ENCODE assay signal across 19 cellular contexts in the genomic region with DNA sequence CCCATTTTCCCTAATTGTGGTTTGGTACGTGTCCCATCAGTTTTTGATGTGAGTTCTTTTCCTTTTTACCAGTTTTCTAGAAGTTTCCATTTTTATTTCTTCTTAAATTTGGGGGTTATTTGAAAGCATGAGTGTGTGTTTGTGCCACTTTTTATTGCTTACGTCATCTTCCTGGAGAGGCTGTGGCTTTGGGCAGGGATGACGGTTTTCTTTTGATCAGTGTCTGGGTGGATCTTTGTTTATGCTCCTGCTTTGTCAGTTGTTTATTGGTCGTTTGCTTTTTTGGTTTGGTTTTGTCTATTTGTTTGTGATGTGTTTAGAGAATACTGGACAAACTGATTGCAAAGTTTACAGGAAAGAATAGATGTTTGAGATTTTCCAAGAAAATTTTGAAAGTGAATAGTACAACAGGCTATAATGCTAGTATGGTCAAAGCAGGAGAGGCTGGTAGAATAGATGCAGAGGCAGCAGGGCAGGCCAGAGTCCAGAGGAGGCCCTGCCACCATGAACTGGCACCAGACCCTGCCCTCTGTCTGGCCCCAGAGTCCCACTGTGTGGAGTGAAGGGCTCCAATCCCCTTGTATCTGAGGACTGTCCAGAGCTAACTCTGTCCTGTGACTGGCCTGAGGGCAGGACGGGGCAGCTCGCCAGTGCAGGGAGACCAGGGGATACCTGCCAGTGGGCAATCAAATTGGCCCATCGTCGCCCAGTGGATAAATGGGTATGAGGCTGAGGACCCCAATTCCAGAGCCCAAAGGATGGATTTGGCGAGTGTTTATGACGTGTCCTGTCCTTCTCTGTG. TPM values are rescaled to one million over a fixed set of nuclear protein-coding genes. Genes with fewer than 3 reads are reported as not detected.
DNase-seq lines count a peak whose midpoint lies in the region; ATAC-seq, FAIRE-seq and TF ChIP-seq lines count a peak whose summit lies in the region.
"Had no signal": no experiment of that assay in that cellular context is flagged by ENCODE, and none has a peak within 500 bp of the region (broad histone marks: within the 10 kb centered on the region; RNA-seq: fewer than 3 reads in every experiment).

No MANE protein-coding gene starts in this region.

- TF ChIP-seq POLR2A in HepG2 (IDR thresholded peaks at IDR 0.05; ENCODE audit: insufficient read depth in 1 of 2, low read depth in 2 of 2, low read length in 2 of 2) (no peak), GM12892 (IDR thresholded peaks at IDR 0.05; ENCODE audit: low read depth, low read length) (no peak)

- CTCF ChIA-PET in HepG2 (lab: Yijun Ruan, JAX; ENCODE audit: low intra/inter-chr PET ratio, low total read pairs): no interaction called here

- intact Hi-C loops in HepG2 (cut with micrococcal nuclease; ENCODE audit: unreplicated experiment): no loop called here

- H3K79me2 ChIP-seq in HepG2 (ENCODE audit: insufficient read depth, low read length): no peaks in the 10 kb centered on the region
- H3K79me2 ChIP-seq in neural progenitor cell (ENCODE audit: low read depth): no peaks in the 10 kb centered on the region

- peak overlapping the region; percentile 14 for H3K27ac Mint-ChIP-seq in activated T-cell treated with anti-CD3 and anti-CD28 coated beads, Interleukin-2, amount 50 U/mL, for 24 hours
- H3K27ac Mint-ChIP-seq in T-helper 2 cell treated with Interferon-gamma antibody and Interleukin-4, amounts not matched to agents 5 μg/mL and 100 μg/mL, for 36 hours: peak overlapping the region; percentile 55
- no peak overlapping the region for H3K27ac Mint-ChIP-seq in neural progenitor cell

- H3F3A ChIP-seq in neural progenitor cell (ENCODE audit: low read depth): no peaks in the 10 kb centered on the region

- H2AFZ ChIP-seq in HepG2 (ENCODE audit: low read length): no peak overlapping the region
- no peak overlapping the region for H2AFZ ChIP-seq in neural progenitor cell (replicated peaks)

- H3K36me3 Mint-ChIP-seq in activated T-cell treated with anti-CD3 and anti-CD28 coated beads, Interleukin-2, amount 50 U/mL, for 24 hours (ENCODE audit: low read depth): no peaks in the 10 kb centered on the region
- no peaks in the 10 kb centered on the region for H3K36me3 Mint-ChIP-seq in T-helper 2 cell treated with Interferon-gamma antibody and Interleukin-4, amounts not matched to agents 5 μg/mL and 100 μg/mL, for 36 hours (ENCODE audit: low read depth)
- no peaks in the 10 kb centered on the region for H3K36me3 Mint-ChIP-seq in neural progenitor cell
- H3K36me3 Mint-ChIP-seq: IgD-negative memory B cell had no signal

- FAIRE-seq in HepG2 (lab: Jason Lieb, UNC) (no peak), GM12892 (lab: Jason Lieb, UNC) (no peak)
- FAIRE-seq: G401.6, GM12891 had no signal

- no peak overlapping the region for H3K9ac ChIP-seq in HepG2 (ENCODE audit: insufficient read depth, low read depth, low read length)
- H3K9ac ChIP-seq in neural progenitor cell: no peak overlapping the region

- no peak overlapping the region for H3K4me3 Mint-ChIP-seq in activated T-cell treated with anti-CD3 and anti-CD28 coated beads, Interleukin-2, amount 50 U/mL, for 24 hours
- peak overlapping the region; percentile 11 for H3K4me3 Mint-ChIP-seq in T-helper 2 cell treated with Interferon-gamma antibody and Interleukin-4, amounts not matched to agents 5 μg/mL and 100 μg/mL, for 36 hours
- H3K4me3 Mint-ChIP-seq in neural progenitor cell: no peak overlapping the region
- H3K4me3 Mint-ChIP-seq: IgD-negative memory B cell had no signal

- H3K4me2 ChIP-seq in HepG2 (ENCODE audit: low read depth, low read length) (no peak overlapping the region), neural progenitor cell (no peak overlapping the region)

- WGBS in HepG2 (ENCODE audit: low lambda C conversion rate): 35% methylated on average over 10 of the region's 10 CpGs

- peaks cover 10% of the 10 kb centered on the region for H3K4me1 Mint-ChIP-seq in activated T-cell treated with anti-CD3 and anti-CD28 coated beads, Interleukin-2, amount 50 U/mL, for 24 hours (ENCODE audit: low read depth)
- H3K4me1 Mint-ChIP-seq in T-helper 2 cell treated with Interferon-gamma antibody and Interleukin-4, amounts not matched to agents 5 μg/mL and 100 μg/mL, for 36 hours (ENCODE audit: low read depth): peaks cover 7% of the 10 kb centered on the region
- peaks cover 15% of the 10 kb centered on the region for H3K4me1 Mint-ChIP-seq in neural progenitor cell
- H3K4me1 Mint-ChIP-seq: IgD-negative memory B cell had no signal

- POLR2A ChIA-PET in HepG2 (lab: Yijun Ruan, JAX): interaction anchor here (0.9 kb wide), 1 partner anchor 9 kb away, joined by 3 read pairs; no protein-coding TSS in a partner anchor

- no peak for TF ChIP-seq RAD21 in HepG2 (CRISPR knock-in tag; IDR thresholded peaks at IDR 0.05)

- H3K27ac ChIP-seq in HepG2 (ENCODE audit: extremely low read length, insufficient read depth, low read length): no peak overlapping the region
- H3K27ac ChIP-seq in neural progenitor cell: no peak overlapping the region
- H3K27ac ChIP-seq: ascending aorta, foreskin keratinocyte, neutrophil, SK-N-MC had no signal

- H3K27me3 Mint-ChIP-seq in activated T-cell treated with anti-CD3 and anti-CD28 coated beads, Interleukin-2, amount 50 U/mL, for 24 hours: peaks cover 12% of the 10 kb centered on the region
- H3K27me3 Mint-ChIP-seq in T-helper 2 cell treated with Interferon-gamma antibody and Interleukin-4, amounts not matched to agents 5 μg/mL and 100 μg/mL, for 36 hours (ENCODE audit: low read depth): peaks cover 3% of the 10 kb centered on the region
- peaks cover 18% of the 10 kb centered on the region for H3K27me3 Mint-ChIP-seq in neural progenitor cell (ENCODE audit: insufficient read depth, low read depth)

- H3K9me3 ChIP-seq in HepG2 (ENCODE audit: low read length) (no peaks in the 10 kb centered on the region), neural progenitor cell (ENCODE audit: low read depth) (no peaks in the 10 kb centered on the region)
- H3K9me3 ChIP-seq: ascending aorta, Caco-2, neutrophil had no signal

- TF ChIP-seq CTCF in HepG2 (CRISPR knock-in tag; IDR thresholded peaks at IDR 0.05) (no peak), neural progenitor cell (IDR thresholded peaks at IDR 0.05) (no peak)

- H3K4me1 ChIP-seq in HepG2 (ENCODE audit: insufficient read depth, low read length): peaks cover 13% of the 10 kb centered on the region
- H3K4me1 ChIP-seq in neural progenitor cell: no peaks in the 10 kb centered on the region
- H3K4me1 ChIP-seq: ascending aorta, Caco-2, foreskin keratinocyte had no signal

- in situ Hi-C loops in HepG2 (cut with HindIII; ENCODE audit: extremely low pct_ligation_motif_present, low pct_unique_long_range_greater_than_20kb): no loop called here

- no peak for DNase-seq in activated T-cell treated with anti-CD3 and anti-CD28 coated beads, Interleukin-2, amount 50 U/mL, for 24 hours
- no peak for DNase-seq in activated T-cell treated with anti-CD3 and anti-CD28 coated beads, Interleukin-2, amount 50 U/mL, for 1 hour
- DNase-seq in EH (ENCODE audit: low read depth): peak; percentile 18
- DNase-seq in T-helper 2 cell treated with Interferon-gamma antibody and Interleukin-4, amounts not matched to agents 5 μg/mL and 100 μg/mL, for 36 hours (ENCODE audit: low spot score): no peak
- DNase-seq in HepG2 (ENCODE audit: low spot score): no peak
- no peak for DNase-seq in GM12892 (ENCODE audit: insufficient read length)
- DNase-seq in neural progenitor cell (ENCODE audit: low spot score): no peak
- DNase-seq: activated effector memory CD4-positive, alpha-beta T cell treated with Interleukin-2 at 50 U/mL for 16 hours; Caco-2; foreskin keratinocyte; NCI-H2029; NCI-H526 had no signal

- H4K20me1 ChIP-seq in HepG2 (ENCODE audit: insufficient read depth, low read length) (no peaks in the 10 kb centered on the region), neural progenitor cell (ENCODE audit: low read depth) (no peaks in the 10 kb centered on the region)

- peaks cover 9 to 48% of the 10 kb centered on the region in 2 experiments; a peak in 4 of 5 replicates for H3K27me3 ChIP-seq in HepG2 (ENCODE audit: control insufficient read depth in 1 of 2, insufficient read depth in 2 of 2, low read length in 2 of 2)
- peaks cover 10% of the 10 kb centered on the region for H3K27me3 ChIP-seq in neural progenitor cell
- H3K27me3 ChIP-seq: ascending aorta had no signal

- no peak overlapping the region for H3K4me3 ChIP-seq in HepG2 (replicated peaks in 1 of 3; ENCODE audit: insufficient read depth in 1 of 3, low read depth in 2 of 3, low read length in 3 of 3)
- no peak overlapping the region for H3K4me3 ChIP-seq in neural progenitor cell
- H3K4me3 ChIP-seq: ascending aorta, SK-N-MC had no signal

- no peak for TF ChIP-seq EP300 in HepG2 (IDR thresholded peaks at IDR 0.05; ENCODE audit: low read depth in 2 of 2, low read length in 2 of 2)
- no peak for TF ChIP-seq EP300 in HepG2 (CRISPR knock-in tag; IDR thresholded peaks at IDR 0.05; ENCODE audit: borderline replicate concordance)

- H3K9me3 Mint-ChIP-seq in activated T-cell treated with anti-CD3 and anti-CD28 coated beads, Interleukin-2, amount 50 U/mL, for 24 hours: peaks cover 3% of the 10 kb centered on the region
- H3K9me3 Mint-ChIP-seq in T-helper 2 cell treated with Interferon-gamma antibody and Interleukin-4, amounts not matched to agents 5 μg/mL and 100 μg/mL, for 36 hours: no peaks in the 10 kb centered on the region
- no peaks in the 10 kb centered on the region for H3K9me3 Mint-ChIP-seq in neural progenitor cell

- no peaks in the 10 kb centered on the region for H3K36me3 ChIP-seq in HepG2 (replicated peaks in 1 of 2; ENCODE audit: control insufficient read depth in 1 of 2, insufficient read depth in 2 of 2, low read length in 2 of 2)
- no peaks in the 10 kb centered on the region for H3K36me3 ChIP-seq in neural progenitor cell
- H3K36me3 ChIP-seq: ascending aorta, neutrophil had no signal

- ATAC-seq in HepG2 (no peak; the same call in 2 of the 3 replicates), HG03439 (IDR thresholded peaks at IDR 0.05; ENCODE audit: unreplicated experiment) (no peak)
- ATAC-seq: foreskin keratinocyte had no signal

- BruUV-seq in HepG2 (replicated peaks; lab: Mats Ljungman, UMichigan): no TSS peak

RNA-seq across cellular contexts. Expression of a gene that starts 23.4 kb away (rescaled TPM):
- total RNA-seq in HepG2 (2016; rRNA removed; fragmentation: Illumina TruSeq; extraction: Trizol): 0.15 TPM in 1 of 2 replicates, not detected in the other
- total RNA-seq in HepG2 (2016; cell fraction: cytosol; rRNA removed; fragmentation: Illumina TruSeq; extraction: Trizol; ENCODE audit: low read depth): 0.09 and 0.10 TPM in 2 replicates
- total RNA-seq in HepG2 (2016; cell fraction: insoluble cytoplasmic fraction; rRNA removed; fragmentation: Illumina TruSeq; extraction: Trizol): 0.03 and 0.26 TPM in 2 replicates
- 0.10 and 0.12 TPM in 2 replicates for total RNA-seq in HepG2 (2016; cell fraction: membrane; rRNA removed; fragmentation: Illumina TruSeq; extraction: Trizol)
- total RNA-seq in HepG2 (2016; cell fraction: nucleus; rRNA removed; fragmentation: Illumina TruSeq; extraction: Trizol): 0.13 and 0.62 TPM in 2 replicates
- polyA plus RNA-seq in HepG2 (2011; rRNA removed): 0.35 and 0.65 TPM in 2 replicates
- polyA plus RNA-seq in HepG2 (2011; cell fraction: cytosol; rRNA removed): 0.06 and 0.32 TPM in 2 replicates
- 1.2 and 1.4 TPM in 2 replicates for polyA plus RNA-seq in HepG2 (2011; cell fraction: nucleus; rRNA removed)
- polyA plus RNA-seq in HepG2 (2012): 0.31 and 0.46 TPM in 2 replicates
- polyA plus RNA-seq in HepG2 (2016; cell fraction: cytosol; fragmentation: Illumina TruSeq; extraction: Trizol; ENCODE audit: low read depth): 0.03 and 0.10 TPM in 2 replicates
- polyA plus RNA-seq in HepG2 (2016; cell fraction: insoluble cytoplasmic fraction; fragmentation: Illumina TruSeq; extraction: Trizol; ENCODE audit: low read depth): 0.04 and 0.24 TPM in 2 replicates
- 0.02 and 0.09 TPM in 2 replicates for polyA plus RNA-seq in HepG2 (2016; cell fraction: membrane; fragmentation: Illumina TruSeq; extraction: Trizol; ENCODE audit: low read depth)
- polyA plus RNA-seq in HepG2 (2016; cell fraction: nucleus; fragmentation: Illumina TruSeq; extraction: Trizol; ENCODE audit: insufficient read depth, low read depth): 0.19 and 1.7 TPM in 2 replicates
- 0.96 and 3.2 TPM in 2 replicates for polyA minus RNA-seq in HepG2 (2011; rRNA and poly(A)+ RNA removed; ENCODE audit: low replicate concordance)
- 0.44 and 0.79 TPM in 2 replicates for polyA minus RNA-seq in HepG2 (2011; cell fraction: cytosol; rRNA and poly(A)+ RNA removed)
- polyA minus RNA-seq in HepG2 (2011; cell fraction: nucleus; rRNA and poly(A)+ RNA removed): 0.52 and 0.99 TPM in 2 replicates
- polyA plus RNA-seq in GM12892 (2012; ENCODE audit: missing spikeins): 3.2 TPM
- 0.11 and 0.31 TPM in 2 replicates for total RNA-seq in neural progenitor cell (ENCODE audit: low replicate concordance)
- total RNA-seq: Caco-2, foreskin keratinocyte had no signal
- polyA plus RNA-seq: foreskin keratinocyte had no signal
